In genomic region chr12:108855284-108856169, GRCh38 we compare ENCODE assay signal across 1 cellular context.
TF ChIP-seq lines count a peak whose summit lies in the region.

No MANE protein-coding gene starts in this region.

TF ChIP-seq in K562, 482 proteins besides CTCF, POLR2A, EP300 and RAD21 (continued from another document and continues in another):
- TF ChIP-seq ZNF518B (CRISPR knock-in tag; IDR thresholded peaks at IDR 0.05) (no peak), RB1 (IDR thresholded peaks at IDR 0.05; ENCODE audit: low read depth) (no peak), ZNF274 (IDR thresholded peaks at IDR 0.05; ENCODE audit: borderline replicate concordance, low read depth, low read length) (no peak; the same call in 1 of the 2 replicates), SNIP1 (IDR thresholded peaks at IDR 0.05; ENCODE audit: low read depth) (no peak), MYBL2 (IDR thresholded peaks at IDR 0.05; ENCODE audit: low read depth) (no peak; the same call in 1 of the 2 replicates), MYBL2 (CRISPR knock-in tag; IDR thresholded peaks at IDR 0.05; ENCODE audit: borderline replicate concordance) (no peak), PPARD (CRISPR knock-in tag; IDR thresholded peaks at IDR 0.05) (no peak), MTA2 (IDR thresholded peaks at IDR 0.05; ENCODE audit: low read depth) (peak; percentile 91), FIP1L1 (IDR thresholded peaks at IDR 0.05; ENCODE audit: low read depth, low read length, poor library complexity, severe bottlenecking) (no peak), TEAD4 (IDR thresholded peaks at IDR 0.05; ENCODE audit: low read length) (peak; percentile 94), TEAD4 (CRISPR knock-in tag; IDR thresholded peaks at IDR 0.05; ENCODE audit: borderline replicate concordance) (no peak), LCOR (CRISPR knock-in tag; IDR thresholded peaks at IDR 0.05) (peak; percentile 55; the same call in 1 of the 2 replicates), KAT8 (IDR thresholded peaks at IDR 0.05; ENCODE audit: low read depth) (no peak), ATF1 (CRISPR knock-in tag; IDR thresholded peaks at IDR 0.05) (no peak), ATF1 (tag; IDR thresholded peaks at IDR 0.05) (peak; percentile 65), SRF (CRISPR knock-in tag; IDR thresholded peaks at IDR 0.05) (no peak), HDAC8 (tag; IDR thresholded peaks at IDR 0.05) (no peak), PURB (CRISPR knock-in tag; IDR thresholded peaks at IDR 0.05; ENCODE audit: low read depth) (no peak), KLF13 (tag; IDR thresholded peaks at IDR 0.05; ENCODE audit: borderline replicate concordance, low read depth) (no peak), ZBTB34 (CRISPR knock-in tag; IDR thresholded peaks at IDR 0.05) (no peak), SETDB1 (IDR thresholded peaks at IDR 0.05; ENCODE audit: low read length) (no peak), ZNF592 (IDR thresholded peaks at IDR 0.05) (no peak), TCF15 (CRISPR knock-in tag; IDR thresholded peaks at IDR 0.05) (no peak), ZNF609 (CRISPR knock-in tag; IDR thresholded peaks at IDR 0.05; ENCODE audit: borderline replicate concordance) (peak; percentile 78; the same call in 1 of the 2 replicates), ZNF740 (CRISPR knock-in tag; IDR thresholded peaks at IDR 0.05) (no peak), ZNF740 (tag; IDR thresholded peaks at IDR 0.05) (no peak), CSDE1 (IDR thresholded peaks at IDR 0.05) (no peak), FOXP1 (CRISPR knock-in tag; IDR thresholded peaks at IDR 0.05) (0 out of 2 replicates have a peak, but pooled peaks have one; percentile 12), ZNF695 (CRISPR knock-in tag; IDR thresholded peaks at IDR 0.05) (no peak), HLTF (IDR thresholded peaks at IDR 0.05) (0 out of 2 replicates have a peak, but pooled peaks have one; percentile 6), MCM5 (IDR thresholded peaks at IDR 0.05; ENCODE audit: low read depth) (no peak), CBX8 (IDR thresholded peaks at IDR 0.05; ENCODE audit: borderline replicate concordance, extremely low read depth, low read depth, low read length, poor library complexity, severe bottlenecking) (no peak), ZNF407 (IDR thresholded peaks at IDR 0.05; ENCODE audit: low read depth) (no peak), EP400 (IDR thresholded peaks at IDR 0.05) (peak; percentile 24; the same call in 1 of the 2 replicates), TGIF2 (CRISPR knock-in tag; IDR thresholded peaks at IDR 0.05) (no peak)
